In the genomic region with DNA sequence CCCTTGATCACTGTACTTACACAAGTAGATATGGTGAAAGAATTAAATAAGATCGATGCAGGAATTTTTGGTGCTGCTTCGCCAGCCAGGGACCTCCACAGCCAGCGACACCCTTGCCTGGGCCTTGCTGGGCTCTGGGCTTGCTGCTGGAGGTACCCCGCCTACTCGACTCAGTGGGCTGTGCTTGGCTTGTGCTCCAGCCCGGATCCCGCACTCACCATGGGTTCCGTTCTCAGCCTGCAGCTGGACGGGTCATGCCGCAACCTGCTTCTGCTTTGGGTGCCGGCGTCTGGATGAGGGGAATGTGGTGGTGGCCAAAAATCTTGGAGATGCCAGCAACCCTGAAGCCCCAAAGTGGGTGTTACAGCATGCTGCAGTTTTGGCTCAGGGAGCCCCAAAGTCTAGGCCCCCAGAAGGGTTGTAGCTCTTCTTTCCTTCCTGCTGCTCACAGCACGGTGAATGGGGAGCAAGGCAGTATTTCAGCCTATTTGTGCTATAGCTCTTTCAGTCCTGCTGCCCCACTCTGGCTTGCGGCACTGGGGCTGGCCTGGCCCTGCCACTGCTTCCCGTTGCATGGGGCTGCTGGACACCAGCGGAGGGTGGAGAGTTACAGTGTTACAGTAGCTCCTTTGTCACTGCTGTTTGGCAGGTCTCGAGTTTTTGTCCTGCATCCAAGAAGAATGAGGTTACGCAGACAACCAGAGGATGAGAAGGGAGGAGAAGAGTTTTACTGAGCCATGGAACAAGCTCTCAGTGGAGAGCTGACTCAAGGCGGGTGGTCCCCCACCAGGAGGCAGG, we compare ENCODE assay signal across 16 cellular contexts. TPM values are rescaled to one million over a fixed set of nuclear protein-coding genes. Genes with fewer than 3 reads are reported as not detected.
A peak's percentile ranks its signal among the peaks of the same experiment; 100 is the strongest.
DNase-seq lines count a peak whose midpoint lies in the region; ATAC-seq, FAIRE-seq and TF ChIP-seq lines count a peak whose summit lies in the region.
"Had no signal": no experiment of that assay in that cellular context is flagged by ENCODE, and none has a peak within 500 bp of the region (broad histone marks: within the 10 kb centered on the region; RNA-seq: fewer than 3 reads in every experiment).

No MANE protein-coding gene starts in this region.

- DNase-seq in WTC11 (ENCODE audit: low spot score): no peak
- peak; percentile 68 for DNase-seq in endodermal cell
- no peak for DNase-seq in neural crest cell (ENCODE audit: low read depth, low spot score)
- DNase-seq in testis: peak; percentile 55
- DNase-seq in AG08396 (ENCODE audit: low spot score): no peak
- DNase-seq in HepG2 (ENCODE audit: low spot score): no peak
- no peak for DNase-seq in HK-2 (ENCODE audit: unreplicated experiment)
- DNase-seq: AML-193; CD8-positive, alpha-beta memory T cell; DMS53; GF-D8; IMR-90 had no signal

- H3K4me1 ChIP-seq in endodermal cell (ENCODE audit: control insufficient read depth, insufficient read depth, low read length) (no peaks in the 10 kb centered on the region), testis (no peaks in the 10 kb centered on the region), HepG2 (ENCODE audit: insufficient read depth, low read length) (peaks cover 9% of the 10 kb centered on the region; the same call in 1 of the 2 replicates)
- H3K4me1 ChIP-seq: BLaER1 had no signal

- in situ Hi-C loops in HepG2 (cut with HindIII; ENCODE audit: extremely low pct_ligation_motif_present, low pct_unique_long_range_greater_than_20kb): no loop called here

- H3K36me3 ChIP-seq in endodermal cell (ENCODE audit: control insufficient read depth, insufficient read depth, low read length): no peaks in the 10 kb centered on the region
- no peaks in the 10 kb centered on the region for H3K36me3 ChIP-seq in testis (ENCODE audit: low read depth, missing control alignments)
- H3K36me3 ChIP-seq in HepG2 (replicated peaks in 1 of 2; ENCODE audit: control insufficient read depth in 1 of 2, insufficient read depth in 2 of 2, low read length in 2 of 2): no peaks in the 10 kb centered on the region
- H3K36me3 ChIP-seq: BLaER1 had no signal

- H3K9me3 ChIP-seq in endodermal cell (ENCODE audit: control insufficient read depth, low read length) (peaks cover 32% of the 10 kb centered on the region), testis (no peaks in the 10 kb centered on the region), HepG2 (ENCODE audit: low read length) (no peaks in the 10 kb centered on the region)

- POLR2A ChIA-PET in WTC11 (lab: Charles Lee) (interaction anchor here (0.5 to 1.0 kb wide), 2 partner anchors 46 to 317 kb away, joined by 3 to 5 read pairs; no protein-coding TSS in a partner anchor), HepG2 (lab: Yijun Ruan, JAX) (no interaction called here)

- H3K9ac ChIP-seq in endodermal cell (ENCODE audit: extremely low read depth, low read length, poor library complexity, severe bottlenecking) (no peak overlapping the region), HepG2 (ENCODE audit: insufficient read depth, low read depth, low read length) (no peak overlapping the region)
- H3K9ac ChIP-seq: BLaER1 had no signal

- 95 to 100% methylated on average over 7 to 19 of the region's 19 CpGs for WGBS in endodermal cell (ENCODE audit: insufficient coverage in 1 of 2, insufficient read length in 1 of 2), 2 experiments
- 84 to 85% methylated on average over 18 to 19 of the region's 19 CpGs for WGBS in testis, 2 donors
- 76% methylated on average over 11 of the region's 19 CpGs for WGBS in HepG2 (ENCODE audit: low lambda C conversion rate)

- H3K27ac Mint-ChIP-seq in WTC11 (peak overlapping the region; percentile 12; the same call in 1 of the 2 replicates), endodermal cell (peak overlapping the region; percentile 49), neural crest cell (ENCODE audit: unreplicated experiment) (peak overlapping the region; percentile 46)
- H3K27ac Mint-ChIP-seq: CD8-positive, alpha-beta memory T cell had no signal

- BruUV-seq in HepG2 (replicated peaks; lab: Mats Ljungman, UMichigan): no TSS peak

- no peaks in the 10 kb centered on the region for H4K20me1 ChIP-seq in HepG2 (ENCODE audit: insufficient read depth, low read length)
- H4K20me1 ChIP-seq: BLaER1 had no signal

- H3K9me3 Mint-ChIP-seq in WTC11 (peaks cover 19% of the 10 kb centered on the region), endodermal cell (peaks cover 14% of the 10 kb centered on the region), neural crest cell (peaks cover 9% of the 10 kb centered on the region)
- H3K9me3 Mint-ChIP-seq: CD8-positive, alpha-beta memory T cell had no signal

- ATAC-seq in WTC11: peak; percentile 45
- no peak for ATAC-seq in HepG2
- ATAC-seq: HCT116 had no signal

- no peak for TF ChIP-seq RAD21 in HepG2 (CRISPR knock-in tag; IDR thresholded peaks at IDR 0.05)

- H3K27ac ChIP-seq in endodermal cell (ENCODE audit: low read depth, low read length) (no peak overlapping the region), testis (no peak overlapping the region), HepG2 (ENCODE audit: extremely low read length, insufficient read depth, low read length) (no peak overlapping the region)
- H3K27ac ChIP-seq: BLaER1, HL-60 had no signal

- H3K27me3 ChIP-seq in endodermal cell (ENCODE audit: control insufficient read depth, insufficient read depth, low read length, poor library complexity, severe bottlenecking) (no peaks in the 10 kb centered on the region), testis (no peaks in the 10 kb centered on the region), HepG2 (ENCODE audit: control insufficient read depth in 1 of 2, insufficient read depth in 2 of 2, low read length in 2 of 2) (no peaks in the 10 kb centered on the region)
- H3K27me3 ChIP-seq: BLaER1 had no signal

- TF ChIP-seq POLR2A in testis (IDR thresholded peaks at IDR 0.05) (no peak), HepG2 (IDR thresholded peaks at IDR 0.05; ENCODE audit: insufficient read depth in 1 of 2, low read depth in 2 of 2, low read length in 2 of 2) (no peak)

- H3K36me3 Mint-ChIP-seq in WTC11 (peaks cover 6% of the 10 kb centered on the region), endodermal cell (ENCODE audit: low read depth) (peaks cover 3% of the 10 kb centered on the region), neural crest cell (ENCODE audit: low read depth) (peaks cover 5% of the 10 kb centered on the region)
- H3K36me3 Mint-ChIP-seq: CD8-positive, alpha-beta memory T cell had no signal

- TF ChIP-seq EP300 in HepG2 (IDR thresholded peaks at IDR 0.05; ENCODE audit: low read depth in 2 of 2, low read length in 2 of 2) (no peak), HepG2 (CRISPR knock-in tag; IDR thresholded peaks at IDR 0.05; ENCODE audit: borderline replicate concordance) (no peak)

- no peak overlapping the region for H3K4me3 Mint-ChIP-seq in WTC11
- no peak overlapping the region for H3K4me3 Mint-ChIP-seq in endodermal cell
- H3K4me3 Mint-ChIP-seq in neural crest cell: no peak overlapping the region
- H3K4me3 Mint-ChIP-seq: CD8-positive, alpha-beta memory T cell had no signal

- no peak overlapping the region for H3K4me2 ChIP-seq in HepG2 (ENCODE audit: low read depth, low read length)
- H3K4me2 ChIP-seq: BLaER1 had no signal

- no peak for TF ChIP-seq CTCF in WTC11 (IDR thresholded peaks at IDR 0.05)
- TF ChIP-seq CTCF in endodermal cell (conservative IDR thresholded peaks at IDR 0.05): no peak
- TF ChIP-seq CTCF in neural crest cell (conservative IDR thresholded peaks at IDR 0.05): no peak
- no peak for TF ChIP-seq CTCF in testis (IDR thresholded peaks at IDR 0.05)
- no peak for TF ChIP-seq CTCF in HepG2 (CRISPR knock-in tag; IDR thresholded peaks at IDR 0.05)

- H3K27me3 Mint-ChIP-seq in WTC11 (ENCODE audit: low read depth) (peaks cover 3% of the 10 kb centered on the region; the same call in 1 of the 2 replicates), endodermal cell (ENCODE audit: insufficient read depth) (no peaks in the 10 kb centered on the region), neural crest cell (ENCODE audit: low read depth) (no peaks in the 10 kb centered on the region)
- H3K27me3 Mint-ChIP-seq: CD8-positive, alpha-beta memory T cell had no signal

- H3K79me2 ChIP-seq in HepG2 (ENCODE audit: insufficient read depth, low read length): no peaks in the 10 kb centered on the region

- intact Hi-C loops in testis (cut with DNase I; ENCODE audit: low total_unique reads) (no loop called here), HepG2 (cut with micrococcal nuclease; ENCODE audit: unreplicated experiment) (no loop called here)

- no peak overlapping the region for H2AFZ ChIP-seq in HepG2 (ENCODE audit: low read length)

- CTCF ChIA-PET in WTC11 (lab: Charles Lee) (interaction anchor here (1.7 kb wide), 1 partner anchor 100 kb away, joined by 6 read pairs; no protein-coding TSS in a partner anchor), HepG2 (lab: Yijun Ruan, JAX; ENCODE audit: low intra/inter-chr PET ratio, low total read pairs) (no interaction called here)

- H3K4me1 Mint-ChIP-seq in WTC11: peaks cover 62% of the 10 kb centered on the region
- H3K4me1 Mint-ChIP-seq in endodermal cell: peaks cover 24% of the 10 kb centered on the region
- H3K4me1 Mint-ChIP-seq in neural crest cell: peaks cover 43% of the 10 kb centered on the region
- H3K4me1 Mint-ChIP-seq: CD8-positive, alpha-beta memory T cell had no signal

- FAIRE-seq in HepG2 (lab: Jason Lieb, UNC): no peak
- FAIRE-seq: GM19239 had no signal

- H3K4me3 ChIP-seq in endodermal cell (ENCODE audit: low read length) (peak overlapping the region; percentile 28), testis (no peak overlapping the region), HepG2 (replicated peaks in 1 of 3; ENCODE audit: insufficient read depth in 1 of 3, low read depth in 2 of 3, low read length in 3 of 3) (no peak overlapping the region)
- H3K4me3 ChIP-seq: BLaER1 had no signal

RNA-seq across cellular contexts. Expression of a gene that starts 48.0 kb away (rescaled TPM):
- total RNA-seq in WTC11 (2021) (253 to 304 TPM (median 256 TPM) in 3 replicates), endodermal cell (100 to 1,000 TPM; 143 to 179 TPM), neural crest cell (211 and 214 TPM in 2 replicates), testis (10 to 100 TPM; 36.7 to 40.5 TPM), HepG2 (2016; rRNA removed; fragmentation: Illumina TruSeq; extraction: Trizol) (184 and 297 TPM in 2 replicates)
- 153 TPM for polyA plus RNA-seq in endodermal cell (2013, experiment 1 of 2)
- 117 TPM for polyA plus RNA-seq in endodermal cell (2013, experiment 2 of 2)
- polyA plus RNA-seq in testis (ENCODE audit: insufficient read depth, low read depth, low replicate concordance) (51.1 TPM), HepG2 (2011; rRNA removed) (70.1 and 77.0 TPM in 2 replicates)
- total RNA-seq in HepG2 (2016; cell fraction: cytosol; rRNA removed; fragmentation: Illumina TruSeq; extraction: Trizol; ENCODE audit: low read depth): 24.4 and 28.1 TPM in 2 replicates
- 186 and 306 TPM in 2 replicates for total RNA-seq in HepG2 (2016; cell fraction: insoluble cytoplasmic fraction; rRNA removed; fragmentation: Illumina TruSeq; extraction: Trizol)
- total RNA-seq in HepG2 (2016; cell fraction: membrane; rRNA removed; fragmentation: Illumina TruSeq; extraction: Trizol): 65.3 and 69.4 TPM in 2 replicates
- 97.4 and 105 TPM in 2 replicates for total RNA-seq in HepG2 (2016; cell fraction: nucleus; rRNA removed; fragmentation: Illumina TruSeq; extraction: Trizol)
- 41.1 and 61.6 TPM in 2 replicates for polyA plus RNA-seq in HepG2 (2011; cell fraction: cytosol; rRNA removed)
- 43.0 and 52.7 TPM in 2 replicates for polyA plus RNA-seq in HepG2 (2011; cell fraction: nucleus; rRNA removed)
- 119 and 167 TPM in 2 replicates for polyA plus RNA-seq in HepG2 (2012)
- polyA plus RNA-seq in HepG2 (2016; cell fraction: cytosol; fragmentation: Illumina TruSeq; extraction: Trizol; ENCODE audit: low read depth): 14.2 and 16.3 TPM in 2 replicates
- 238 and 259 TPM in 2 replicates for polyA plus RNA-seq in HepG2 (2016; cell fraction: insoluble cytoplasmic fraction; fragmentation: Illumina TruSeq; extraction: Trizol; ENCODE audit: low read depth)
- 31.2 and 35.1 TPM in 2 replicates for polyA plus RNA-seq in HepG2 (2016; cell fraction: membrane; fragmentation: Illumina TruSeq; extraction: Trizol; ENCODE audit: low read depth)
- 102 and 103 TPM in 2 replicates for polyA plus RNA-seq in HepG2 (2016; cell fraction: nucleus; fragmentation: Illumina TruSeq; extraction: Trizol; ENCODE audit: insufficient read depth, low read depth)
- 49.2 and 194 TPM in 2 replicates for polyA minus RNA-seq in HepG2 (2011; rRNA and poly(A)+ RNA removed; ENCODE audit: low replicate concordance)
- 74.8 and 84.1 TPM in 2 replicates for polyA minus RNA-seq in HepG2 (2011; cell fraction: cytosol; rRNA and poly(A)+ RNA removed)
- polyA minus RNA-seq in HepG2 (2011; cell fraction: nucleus; rRNA and poly(A)+ RNA removed): 90.4 and 149 TPM in 2 replicates

Comparison
In these comparisons a context has a peak if more than half of its experiments do, and no peak if none do; other contexts are left out.
1. DNase-seq: peak in endodermal cell (single experiment) and testis (single experiment); none in WTC11 (single experiment), neural crest cell (single experiment), AG08396 (single experiment), HepG2 (single experiment) and HK-2 (single experiment).
2. Peak in every context shown above with its lines, with median percentiles within 50 percentile points of each other: H3K27ac Mint-ChIP-seq.